In the genomic region with DNA sequence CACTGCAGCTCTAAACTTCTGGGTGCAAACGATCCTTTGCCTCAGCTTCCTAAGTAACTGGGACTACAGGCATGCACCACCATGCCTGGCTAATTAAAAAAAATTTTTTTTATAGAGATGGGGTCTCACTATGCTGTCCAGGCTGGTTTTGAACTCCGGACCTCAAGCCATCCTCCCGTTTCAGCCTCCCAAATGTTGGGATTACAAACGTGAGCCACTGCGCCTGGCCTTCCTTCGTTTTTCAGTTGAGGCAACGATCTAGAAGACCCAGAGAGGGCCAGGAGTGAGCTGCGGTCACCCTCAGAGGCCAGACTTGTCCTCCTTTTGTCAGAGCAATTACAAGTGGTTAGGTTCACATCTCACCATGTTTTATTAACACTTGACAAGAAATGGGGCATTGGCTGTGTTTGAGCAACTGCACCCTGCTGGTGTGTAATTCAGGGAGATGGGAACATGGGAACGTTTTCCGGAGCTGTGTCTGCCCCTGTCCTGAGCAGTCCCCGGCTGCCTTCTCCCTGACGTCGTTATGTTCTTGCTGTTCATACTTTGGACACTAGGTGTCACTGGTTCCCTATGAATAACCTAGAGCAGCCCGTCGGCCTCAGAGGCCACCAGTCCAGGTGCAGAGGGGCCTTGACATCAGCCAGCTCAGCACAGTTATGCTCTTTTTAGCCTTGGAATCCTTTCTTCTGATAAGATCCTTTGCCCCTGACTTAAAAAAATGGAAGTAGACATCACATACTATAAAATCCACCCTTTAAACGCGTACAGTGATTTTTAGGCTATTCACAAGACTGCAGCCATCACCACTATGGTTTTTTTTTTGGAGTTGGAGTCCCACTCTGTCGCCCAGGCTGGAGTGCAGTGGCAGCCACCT, we compare ENCODE assay signal across 1 cellular context.
TF ChIP-seq lines count a peak whose summit lies in the region.

No MANE protein-coding gene starts in this region.

TF ChIP-seq in GM12878, 131 proteins besides CTCF, POLR2A, EP300 and RAD21 (continued from another document):
- TF ChIP-seq, protein P1, sequence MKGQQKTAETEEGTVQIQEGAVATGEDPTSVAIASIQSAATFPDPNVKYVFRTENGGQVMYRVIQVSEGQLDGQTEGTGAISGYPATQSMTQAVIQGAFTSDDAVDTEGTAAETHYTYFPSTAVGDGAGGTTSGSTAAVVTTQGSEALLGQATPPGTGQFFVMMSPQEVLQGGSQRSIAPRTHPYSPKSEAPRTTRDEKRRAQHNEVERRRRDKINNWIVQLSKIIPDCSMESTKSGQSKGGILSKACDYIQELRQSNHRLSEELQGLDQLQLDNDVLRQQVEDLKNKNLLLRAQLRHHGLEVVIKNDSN (IDR thresholded peaks at IDR 0.05; ENCODE audit: borderline replicate concordance, extremely low read length, insufficient read depth, low read depth, low read length), result no peak
- TF ChIP-seq, protein P2, sequence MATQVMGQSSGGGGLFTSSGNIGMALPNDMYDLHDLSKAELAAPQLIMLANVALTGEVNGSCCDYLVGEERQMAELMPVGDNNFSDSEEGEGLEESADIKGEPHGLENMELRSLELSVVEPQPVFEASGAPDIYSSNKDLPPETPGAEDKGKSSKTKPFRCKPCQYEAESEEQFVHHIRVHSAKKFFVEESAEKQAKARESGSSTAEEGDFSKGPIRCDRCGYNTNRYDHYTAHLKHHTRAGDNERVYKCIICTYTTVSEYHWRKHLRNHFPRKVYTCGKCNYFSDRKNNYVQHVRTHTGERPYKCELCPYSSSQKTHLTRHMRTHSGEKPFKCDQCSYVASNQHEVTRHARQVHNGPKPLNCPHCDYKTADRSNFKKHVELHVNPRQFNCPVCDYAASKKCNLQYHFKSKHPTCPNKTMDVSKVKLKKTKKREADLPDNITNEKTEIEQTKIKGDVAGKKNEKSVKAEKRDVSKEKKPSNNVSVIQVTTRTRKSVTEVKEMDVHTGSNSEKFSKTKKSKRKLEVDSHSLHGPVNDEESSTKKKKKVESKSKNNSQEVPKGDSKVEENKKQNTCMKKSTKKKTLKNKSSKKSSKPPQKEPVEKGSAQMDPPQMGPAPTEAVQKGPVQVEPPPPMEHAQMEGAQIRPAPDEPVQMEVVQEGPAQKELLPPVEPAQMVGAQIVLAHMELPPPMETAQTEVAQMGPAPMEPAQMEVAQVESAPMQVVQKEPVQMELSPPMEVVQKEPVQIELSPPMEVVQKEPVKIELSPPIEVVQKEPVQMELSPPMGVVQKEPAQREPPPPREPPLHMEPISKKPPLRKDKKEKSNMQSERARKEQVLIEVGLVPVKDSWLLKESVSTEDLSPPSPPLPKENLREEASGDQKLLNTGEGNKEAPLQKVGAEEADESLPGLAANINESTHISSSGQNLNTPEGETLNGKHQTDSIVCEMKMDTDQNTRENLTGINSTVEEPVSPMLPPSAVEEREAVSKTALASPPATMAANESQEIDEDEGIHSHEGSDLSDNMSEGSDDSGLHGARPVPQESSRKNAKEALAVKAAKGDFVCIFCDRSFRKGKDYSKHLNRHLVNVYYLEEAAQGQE (IDR thresholded peaks at IDR 0.05; ENCODE audit: low read depth, low read length), result no peak
- TF ChIP-seq SMC3 (IDR thresholded peaks at IDR 0.05; ENCODE audit: borderline replicate concordance, low read length) (peak; percentile 56), SIX5 (IDR thresholded peaks at IDR 0.05; ENCODE audit: low read depth, low read length, severe bottlenecking) (no peak), CHD4 (IDR thresholded peaks at IDR 0.05) (no peak), PAX8 (IDR thresholded peaks at IDR 0.05) (no peak), BRCA1 (IDR thresholded peaks at IDR 0.05; ENCODE audit: low read depth, low read length) (no peak), RUNX3 (IDR thresholded peaks at IDR 0.05; ENCODE audit: low read length) (no peak), HDGF (IDR thresholded peaks at IDR 0.05) (no peak), ZNF207 (IDR thresholded peaks at IDR 0.05; ENCODE audit: borderline replicate concordance) (no peak), STAT3 (IDR thresholded peaks at IDR 0.05; ENCODE audit: low read depth, low read length) (no peak), RAD51 (IDR thresholded peaks at IDR 0.05) (no peak)
- TF ChIP-seq, protein P3, sequence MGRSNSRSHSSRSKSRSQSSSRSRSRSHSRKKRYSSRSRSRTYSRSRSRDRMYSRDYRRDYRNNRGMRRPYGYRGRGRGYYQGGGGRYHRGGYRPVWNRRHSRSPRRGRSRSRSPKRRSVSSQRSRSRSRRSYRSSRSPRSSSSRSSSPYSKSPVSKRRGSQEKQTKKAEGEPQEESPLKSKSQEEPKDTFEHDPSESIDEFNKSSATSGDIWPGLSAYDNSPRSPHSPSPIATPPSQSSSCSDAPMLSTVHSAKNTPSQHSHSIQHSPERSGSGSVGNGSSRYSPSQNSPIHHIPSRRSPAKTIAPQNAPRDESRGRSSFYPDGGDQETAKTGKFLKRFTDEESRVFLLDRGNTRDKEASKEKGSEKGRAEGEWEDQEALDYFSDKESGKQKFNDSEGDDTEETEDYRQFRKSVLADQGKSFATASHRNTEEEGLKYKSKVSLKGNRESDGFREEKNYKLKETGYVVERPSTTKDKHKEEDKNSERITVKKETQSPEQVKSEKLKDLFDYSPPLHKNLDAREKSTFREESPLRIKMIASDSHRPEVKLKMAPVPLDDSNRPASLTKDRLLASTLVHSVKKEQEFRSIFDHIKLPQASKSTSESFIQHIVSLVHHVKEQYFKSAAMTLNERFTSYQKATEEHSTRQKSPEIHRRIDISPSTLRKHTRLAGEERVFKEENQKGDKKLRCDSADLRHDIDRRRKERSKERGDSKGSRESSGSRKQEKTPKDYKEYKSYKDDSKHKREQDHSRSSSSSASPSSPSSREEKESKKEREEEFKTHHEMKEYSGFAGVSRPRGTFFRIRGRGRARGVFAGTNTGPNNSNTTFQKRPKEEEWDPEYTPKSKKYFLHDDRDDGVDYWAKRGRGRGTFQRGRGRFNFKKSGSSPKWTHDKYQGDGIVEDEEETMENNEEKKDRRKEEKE (IDR thresholded peaks at IDR 0.05), result no peak
- TF ChIP-seq, protein P4, sequence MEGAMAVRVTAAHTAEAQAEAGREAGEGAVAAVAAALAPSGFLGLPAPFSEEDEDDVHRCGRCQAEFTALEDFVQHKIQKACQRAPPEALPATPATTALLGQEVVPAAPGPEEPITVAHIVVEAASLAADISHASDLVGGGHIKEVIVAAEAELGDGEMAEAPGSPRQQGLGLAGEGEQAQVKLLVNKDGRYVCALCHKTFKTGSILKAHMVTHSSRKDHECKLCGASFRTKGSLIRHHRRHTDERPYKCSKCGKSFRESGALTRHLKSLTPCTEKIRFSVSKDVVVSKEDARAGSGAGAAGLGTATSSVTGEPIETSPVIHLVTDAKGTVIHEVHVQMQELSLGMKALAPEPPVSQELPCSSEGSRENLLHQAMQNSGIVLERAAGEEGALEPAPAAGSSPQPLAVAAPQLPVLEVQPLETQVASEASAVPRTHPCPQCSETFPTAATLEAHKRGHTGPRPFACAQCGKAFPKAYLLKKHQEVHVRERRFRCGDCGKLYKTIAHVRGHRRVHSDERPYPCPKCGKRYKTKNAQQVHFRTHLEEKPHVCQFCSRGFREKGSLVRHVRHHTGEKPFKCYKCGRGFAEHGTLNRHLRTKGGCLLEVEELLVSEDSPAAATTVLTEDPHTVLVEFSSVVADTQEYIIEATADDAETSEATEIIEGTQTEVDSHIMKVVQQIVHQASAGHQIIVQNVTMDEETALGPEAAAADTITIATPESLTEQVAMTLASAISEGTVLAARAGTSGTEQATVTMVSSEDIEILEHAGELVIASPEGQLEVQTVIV (IDR thresholded peaks at IDR 0.05; ENCODE audit: borderline replicate concordance, partially characterized antibody), result no peak
- TF ChIP-seq, protein P5, sequence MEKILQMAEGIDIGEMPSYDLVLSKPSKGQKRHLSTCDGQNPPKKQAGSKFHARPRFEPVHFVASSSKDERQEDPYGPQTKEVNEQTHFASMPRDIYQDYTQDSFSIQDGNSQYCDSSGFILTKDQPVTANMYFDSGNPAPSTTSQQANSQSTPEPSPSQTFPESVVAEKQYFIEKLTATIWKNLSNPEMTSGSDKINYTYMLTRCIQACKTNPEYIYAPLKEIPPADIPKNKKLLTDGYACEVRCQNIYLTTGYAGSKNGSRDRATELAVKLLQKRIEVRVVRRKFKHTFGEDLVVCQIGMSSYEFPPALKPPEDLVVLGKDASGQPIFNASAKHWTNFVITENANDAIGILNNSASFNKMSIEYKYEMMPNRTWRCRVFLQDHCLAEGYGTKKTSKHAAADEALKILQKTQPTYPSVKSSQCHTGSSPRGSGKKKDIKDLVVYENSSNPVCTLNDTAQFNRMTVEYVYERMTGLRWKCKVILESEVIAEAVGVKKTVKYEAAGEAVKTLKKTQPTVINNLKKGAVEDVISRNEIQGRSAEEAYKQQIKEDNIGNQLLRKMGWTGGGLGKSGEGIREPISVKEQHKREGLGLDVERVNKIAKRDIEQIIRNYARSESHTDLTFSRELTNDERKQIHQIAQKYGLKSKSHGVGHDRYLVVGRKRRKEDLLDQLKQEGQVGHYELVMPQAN (conservative IDR thresholded peaks at IDR 0.05), result no peak
